Comparison of ENCODE assay signal across 9 cellular contexts in genomic region chr4:40255722-40256281, GRCh38. TPM values are rescaled to one million over a fixed set of nuclear protein-coding genes. Genes with fewer than 3 reads are reported as not detected.
DNase-seq lines count a peak whose midpoint lies in the region; ATAC-seq, FAIRE-seq and TF ChIP-seq lines count a peak whose summit lies in the region.
"Had no signal": no experiment of that assay in that cellular context is flagged by ENCODE, and none has a peak within 500 bp of the region (broad histone marks: within the 10 kb centered on the region; RNA-seq: fewer than 3 reads in every experiment).

No MANE protein-coding gene starts in this region.

- H3K4me1 ChIP-seq in osteoblast (ENCODE audit: insufficient read depth, low read length), result peaks cover 20% of the 10 kb centered on the region

- FAIRE-seq in bronchial epithelial cell (lab: Jason Lieb, UNC), result peak; percentile 82

- DNase-seq in EH (ENCODE audit: low read depth) (peak; percentile 97), MG63 (peak; percentile 3), bronchial epithelial cell (ENCODE audit: low read depth) (peak; percentile 99), osteoblast (ENCODE audit: insufficient read length, low spot score, missing footprints) (peak; percentile 86)
- no peak for DNase-seq in activated CD8-positive, alpha-beta memory T cell treated with anti-CD3 and anti-CD28 coated beads, Interleukin-2, amount 50 U/mL, for 4 hours
- DNase-seq: occipital lobe had no signal

- no peaks in the 10 kb centered on the region for H3K36me3 ChIP-seq in MG63
- no peaks in the 10 kb centered on the region for H3K36me3 ChIP-seq in bronchial epithelial cell (ENCODE audit: control insufficient read depth, insufficient read depth, low read length)
- no peaks in the 10 kb centered on the region for H3K36me3 ChIP-seq in osteoblast (ENCODE audit: insufficient read depth, low read length)

- no peak for TF ChIP-seq CTCF in bronchial epithelial cell (IDR thresholded peaks at IDR 0.05; ENCODE audit: insufficient read depth, low read length, severe bottlenecking)
- no peak for TF ChIP-seq CTCF in osteoblast (IDR thresholded peaks at IDR 0.05; ENCODE audit: extremely low read depth, low read depth, low read length)

- H2AFZ ChIP-seq in osteoblast (ENCODE audit: low read length), result peak overlapping the region; percentile 1

- ATAC-seq in GM19395 (IDR thresholded peaks at IDR 0.05; ENCODE audit: unreplicated experiment), result no peak
- ATAC-seq in HG02938 (IDR thresholded peaks at IDR 0.05; ENCODE audit: unreplicated experiment), result no peak
- ATAC-seq in HG02571 (IDR thresholded peaks at IDR 0.05; ENCODE audit: unreplicated experiment), result no peak

- no peak overlapping the region for H3K4me3 ChIP-seq in MG63
- no peak overlapping the region for H3K4me3 ChIP-seq in bronchial epithelial cell (ENCODE audit: low read depth, low read length)
- no peak overlapping the region for H3K4me3 ChIP-seq in osteoblast (ENCODE audit: insufficient read depth, low read length)

- peak overlapping the region; percentile 58 for H3K4me2 ChIP-seq in osteoblast (ENCODE audit: insufficient read depth, low read length)

- H3K27me3 ChIP-seq in MG63 (no peaks in the 10 kb centered on the region), bronchial epithelial cell (ENCODE audit: control insufficient read depth, insufficient read depth, low read length) (no peaks in the 10 kb centered on the region), osteoblast (ENCODE audit: insufficient read depth, low read length) (no peaks in the 10 kb centered on the region)

- H3K79me2 ChIP-seq in osteoblast (ENCODE audit: insufficient read depth, low read length), result no peaks in the 10 kb centered on the region

- H4K20me1 ChIP-seq in osteoblast (ENCODE audit: insufficient read depth, low read length), result no peaks in the 10 kb centered on the region

- H3K27ac ChIP-seq in osteoblast (ENCODE audit: low read depth, low read length), result peak overlapping the region; percentile 70

- no peaks in the 10 kb centered on the region for H3K9me3 ChIP-seq in MG63
- no peaks in the 10 kb centered on the region for H3K9me3 ChIP-seq in osteoblast (ENCODE audit: low read depth, low read length)

RNA-seq across cellular contexts. Expression of gene RHOH, which starts 59.0 kb away (rescaled TPM):
- not detected in 2 replicates for total RNA-seq in MG63 (2014; rRNA removed; shearing (Covaris generic); ENCODE audit: low replicate concordance)
- total RNA-seq in bronchial epithelial cell (0.13 and 0.53 TPM in 2 replicates), osteoblast (under 0.01 TPM in 1 of 2 replicates, not detected in the other)
